ENCODE assay signal across 16 cellular contexts in genomic region chr17:17001076-17001777, GRCh38. TPM values are rescaled to one million over a fixed set of nuclear protein-coding genes. Genes with fewer than 3 reads are reported as not detected.
A peak's percentile ranks its signal among the peaks of the same experiment; 100 is the strongest.
DNase-seq lines count a peak whose midpoint lies in the region; ATAC-seq and TF ChIP-seq lines count a peak whose summit lies in the region.
"Had no signal": no experiment of that assay in that cellular context is flagged by ENCODE, and none has a peak within 500 bp of the region (broad histone marks: within the 10 kb centered on the region; RNA-seq: fewer than 3 reads in every experiment).

No MANE protein-coding gene starts in this region.

- CTCF ChIA-PET in WTC11 (lab: Charles Lee) = interaction anchor here (0.7 to 1.0 kb wide), 3 partner anchors 10 to 175 kb away, joined by 3 to 7 read pairs (median 3); no protein-coding TSS in a partner anchor

- no peaks in the 10 kb centered on the region for H3F3A ChIP-seq in neural progenitor cell (ENCODE audit: low read depth)

- H3K27ac Mint-ChIP-seq in WTC11 (no peak overlapping the region), neural progenitor cell (no peak overlapping the region)
- H3K27ac Mint-ChIP-seq: endodermal cell; nephron progenitor cell; T-helper 2 cell treated with Interferon-gamma antibody and Interleukin-4, amounts not matched to agents 5 μg/mL and 100 μg/mL, for 36 hours had no signal

- H3K4me2 ChIP-seq in neural progenitor cell = no peak overlapping the region

- H3K9ac ChIP-seq in neural progenitor cell = no peak overlapping the region
- H3K9ac ChIP-seq: GM23248 had no signal

- DNase-seq in NCI-H82 (lab: John Stamatoyannopoulos, UW) (peak; percentile 56), NCI-H82 treated with DMSO at 0.1 percent for 48 hours (lab: John Stamatoyannopoulos, UW; ENCODE audit: unreplicated experiment) (no peak), WTC11 (ENCODE audit: low spot score) (no peak), neural progenitor cell (ENCODE audit: low spot score) (no peak), ACHN (no peak), MV-4-11 (lab: John Stamatoyannopoulos, UW) (no peak)
- DNase-seq: SIG-M5 had no signal

- TF ChIP-seq CTCF in WTC11 (IDR thresholded peaks at IDR 0.05) = no peak
- no peak for TF ChIP-seq CTCF in neural progenitor cell (IDR thresholded peaks at IDR 0.05)

- no peaks in the 10 kb centered on the region for H3K27me3 ChIP-seq in neural progenitor cell

- in situ Hi-C loops in ACHN (cut with HindIII; ENCODE audit: low pct_ligation_motif_present, low pct_unique_long_range_greater_than_20kb, low sequenced_read_pairs) = no loop called here

- H3K27me3 Mint-ChIP-seq in WTC11 (ENCODE audit: low read depth) (no peaks in the 10 kb centered on the region; the same call in none of the 2 replicates), neural progenitor cell (ENCODE audit: insufficient read depth, low read depth) (peaks cover 13% of the 10 kb centered on the region)

- no peaks in the 10 kb centered on the region for H3K4me1 Mint-ChIP-seq in WTC11
- peaks cover 15% of the 10 kb centered on the region for H3K4me1 Mint-ChIP-seq in neural progenitor cell
- H3K4me1 Mint-ChIP-seq: nephron progenitor cell had no signal

- H3K4me3 ChIP-seq in neural progenitor cell = no peak overlapping the region
- H3K4me3 ChIP-seq: GM23248 had no signal

- H3K36me3 ChIP-seq in neural progenitor cell = no peaks in the 10 kb centered on the region

- H3K27ac ChIP-seq in neural progenitor cell = no peak overlapping the region
- H3K27ac ChIP-seq: GM23248 had no signal

- H3K36me3 Mint-ChIP-seq in WTC11 = no peaks in the 10 kb centered on the region
- no peaks in the 10 kb centered on the region for H3K36me3 Mint-ChIP-seq in neural progenitor cell
- H3K36me3 Mint-ChIP-seq: CD8-positive, alpha-beta memory T cell had no signal

- POLR2A ChIA-PET in WTC11 (lab: Charles Lee) = interaction anchor here (0.6 kb wide), 1 partner anchor 17 kb away, joined by 4 read pairs; no protein-coding TSS in a partner anchor

- no peak overlapping the region for H3K4me3 Mint-ChIP-seq in WTC11
- peak overlapping the region; percentile 61 for H3K4me3 Mint-ChIP-seq in neural progenitor cell
- H3K4me3 Mint-ChIP-seq: endodermal cell; nephron progenitor cell; T-helper 2 cell treated with Interferon-gamma antibody and Interleukin-4, amounts not matched to agents 5 μg/mL and 100 μg/mL, for 36 hours had no signal

- H2AFZ ChIP-seq in neural progenitor cell (replicated peaks) = peak overlapping the region; percentile 75
- H2AFZ ChIP-seq: GM23248 had no signal

- no peaks in the 10 kb centered on the region for H3K9me3 ChIP-seq in neural progenitor cell (ENCODE audit: low read depth)

- peak; percentile 15 for ATAC-seq in GM19324 (IDR thresholded peaks at IDR 0.05; ENCODE audit: low FRiP score, unreplicated experiment)
- peak; percentile 8; the same call in 1 of the 2 replicates for ATAC-seq in WTC11
- no peak for ATAC-seq in HG02642 (IDR thresholded peaks at IDR 0.05; ENCODE audit: poor library complexity, unreplicated experiment)

- H4K20me1 ChIP-seq in neural progenitor cell (ENCODE audit: low read depth) = no peaks in the 10 kb centered on the region

- peaks cover 4% of the 10 kb centered on the region; the same call in 1 of the 2 replicates for H3K9me3 Mint-ChIP-seq in WTC11
- H3K9me3 Mint-ChIP-seq in neural progenitor cell = no peaks in the 10 kb centered on the region
- H3K9me3 Mint-ChIP-seq: endodermal cell; nephron progenitor cell; T-helper 2 cell treated with Interferon-gamma antibody and Interleukin-4, amounts not matched to agents 5 μg/mL and 100 μg/mL, for 36 hours had no signal

- peaks cover 7% of the 10 kb centered on the region for H3K4me1 ChIP-seq in neural progenitor cell

- no peaks in the 10 kb centered on the region for H3K79me2 ChIP-seq in neural progenitor cell (ENCODE audit: low read depth)

TF ChIP-seq in WTC11, 78 proteins besides CTCF, POLR2A, EP300 and RAD21 (continues in another document):
- no peak for TF ChIP-seq GTF2I (CRISPR knock-in tag; conservative IDR thresholded peaks at IDR 0.05)
- no peak for TF ChIP-seq ZNF532 (CRISPR knock-in tag; IDR thresholded peaks at IDR 0.05; ENCODE audit: borderline replicate concordance)
- TF ChIP-seq ELF4 (CRISPR knock-in tag; IDR thresholded peaks at IDR 0.05; ENCODE audit: low read depth) = no peak
- no peak for TF ChIP-seq ZBTB21 (CRISPR knock-in tag; IDR thresholded peaks at IDR 0.05; ENCODE audit: borderline replicate concordance)
- TF ChIP-seq JAZF1 (CRISPR knock-in tag; IDR thresholded peaks at IDR 0.05) = no peak
- no peak for TF ChIP-seq FOXP1 (CRISPR knock-in tag; IDR thresholded peaks at IDR 0.05; ENCODE audit: borderline replicate concordance)
- no peak for TF ChIP-seq CDX4 (CRISPR knock-in tag; IDR thresholded peaks at IDR 0.05; ENCODE audit: borderline replicate concordance)
- TF ChIP-seq ERG (CRISPR knock-in tag; IDR thresholded peaks at IDR 0.05) = no peak
- no peak for TF ChIP-seq TEAD1 (CRISPR knock-in tag; IDR thresholded peaks at IDR 0.05)
- TF ChIP-seq ATF2 (CRISPR knock-in tag; IDR thresholded peaks at IDR 0.05; ENCODE audit: borderline replicate concordance, low read depth) = no peak
- no peak for TF ChIP-seq SMAD4 (CRISPR knock-in tag; IDR thresholded peaks at IDR 0.05)
- no peak for TF ChIP-seq NFATC4 (CRISPR knock-in tag; IDR thresholded peaks at IDR 0.05)
- no peak for TF ChIP-seq NR2C2 (CRISPR knock-in tag; IDR thresholded peaks at IDR 0.05)

RNA-seq across cellular contexts. Expression of gene TNFRSF13B, which starts 29.3 kb away (rescaled TPM):
- 0.18 TPM in 2 of 3 replicates, not detected in the other for total RNA-seq in WTC11 (2021)
- not detected in 2 replicates for total RNA-seq in neural progenitor cell (ENCODE audit: low replicate concordance)
- total RNA-seq: astrocyte; CD8-positive, alpha-beta memory T cell; GM23248; mesenteric fat pad had no signal

RNA-seq across cellular contexts. Expression of gene MPRIP, which starts 41.0 kb away (rescaled TPM):
- 127 to 140 TPM (median 136 TPM) in 3 replicates for total RNA-seq in WTC11 (2021)
- total RNA-seq in neural progenitor cell (ENCODE audit: low replicate concordance) = 42.1 and 65.0 TPM in 2 replicates
